In the genomic region with DNA sequence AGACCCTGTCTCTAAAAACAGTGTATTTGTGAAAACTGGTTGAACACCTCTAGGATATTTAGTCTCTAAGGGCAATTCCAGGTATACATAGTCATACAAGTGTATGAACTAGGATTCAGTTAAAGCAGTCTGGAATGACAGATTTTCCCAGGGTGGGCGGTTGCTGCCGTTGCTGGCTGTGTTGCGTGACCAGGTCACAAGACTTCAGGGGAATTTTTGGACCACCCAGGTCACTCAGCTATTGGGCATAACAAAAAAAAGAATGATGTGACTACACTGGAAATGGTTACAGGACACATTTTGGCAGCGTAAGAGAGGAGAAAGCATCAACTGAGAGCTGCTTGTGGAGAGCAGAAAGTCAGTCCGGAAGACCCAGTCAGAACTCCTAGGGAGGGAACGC, we compare ENCODE assay signal across 36 cellular contexts. TPM values are rescaled to one million over a fixed set of nuclear protein-coding genes. Genes with fewer than 3 reads are reported as not detected.
"Had no signal": no experiment of that assay in that cellular context is flagged by ENCODE, and none has a peak within 500 bp of the region (broad histone marks: within the 10 kb centered on the region; RNA-seq: fewer than 3 reads in every experiment).

No MANE protein-coding gene starts in this region.

- H3K4me1 ChIP-seq: ascending aorta had no signal

- H3K9me3 ChIP-seq: ascending aorta had no signal

- H3K36me3 Mint-ChIP-seq: activated CD8-positive, alpha-beta memory T cell treated with anti-CD3 and anti-CD28 coated beads, Interleukin-2, amount 10 ng/mL, durations not matched to agents 7 days and 5 days; activated naive CD4-positive, alpha-beta T cell treated with anti-CD3 and anti-CD28 coated beads, Interleukin-2, amount 10 ng/mL, durations not matched to agents 7 days and 5 days; activated naive CD8-positive, alpha-beta T cell; activated naive CD8-positive, alpha-beta T cell treated with anti-CD3 and anti-CD28 coated beads, Interleukin-2, amount 10 ng/mL, durations not matched to agents 7 days and 5 days; brain had no signal

- H3K4me1 Mint-ChIP-seq: activated B cell treated with CpG ODN at 0.5 μM for 24 hours; activated CD4-positive, alpha-beta memory T cell treated with anti-CD3 and anti-CD28 coated beads, Interleukin-2, amount 10 ng/mL, durations not matched to agents 7 days and 5 days; activated CD8-positive, alpha-beta memory T cell treated with anti-CD3 and anti-CD28 coated beads, Interleukin-2, amount 10 ng/mL, durations not matched to agents 7 days and 5 days; activated naive CD4-positive, alpha-beta T cell treated with anti-CD3 and anti-CD28 coated beads, Interleukin-2, amount 10 ng/mL, durations not matched to agents 7 days and 5 days; activated naive CD4-positive, alpha-beta T cell treated with anti-CD3 and anti-CD28 coated beads, Interleukin-2, amount 50 U/mL, for 24 hours; activated naive CD8-positive, alpha-beta T cell treated with anti-CD3 and anti-CD28 coated beads, Interleukin-2, amount 10 ng/mL, durations not matched to agents 7 days and 5 days; activated naive CD8-positive, alpha-beta T cell treated with anti-CD3 and anti-CD28 coated beads, Interleukin-2, amount 50 U/mL, for 24 hours; brain had no signal

- DNase-seq: activated B cell treated with CpG ODN at 0.5 μM for 24 hours; activated CD4-positive, alpha-beta memory T cell treated with anti-CD3 and anti-CD28 coated beads, Interleukin-2, amount 10 ng/mL, durations not matched to agents 7 days and 5 days; activated CD4-positive, alpha-beta T cell treated with anti-CD3 and anti-CD28 coated beads for 4 hours; activated CD4-positive, alpha-beta T cell treated with anti-CD3 and anti-CD28 coated beads, Interleukin-2, amount 10 ng/mL, durations not matched to agents 24 days and 14 days; activated CD4-positive, alpha-beta T cell treated with anti-CD3 and anti-CD28 coated beads, Interleukin-2, amount 50 U/mL, for 1 hour; activated CD4-positive, alpha-beta T cell treated with anti-CD3 and anti-CD28 coated beads, Interleukin-2, amount 50 U/mL, for 4 hours; activated CD4-positive, CD25-positive, alpha-beta regulatory T cell treated with anti-CD3 and anti-CD28 coated beads, Interleukin-2, amount 50 U/mL, for 72 hours; activated CD8-positive, alpha-beta memory T cell treated with anti-CD3 and anti-CD28 coated beads for 24 hours; activated CD8-positive, alpha-beta memory T cell treated with anti-CD3 and anti-CD28 coated beads, Interleukin-2, amount 10 ng/mL, durations not matched to agents 7 days and 5 days; activated CD8-positive, alpha-beta memory T cell treated with anti-CD3 and anti-CD28 coated beads, Interleukin-2, amount 50 U/mL, for 48 hours; activated CD8-positive, alpha-beta T cell treated with anti-CD3 and anti-CD28 coated beads, Interleukin-2, amount 10 ng/mL, durations not matched to agents 7 days and 5 days; activated effector memory CD4-positive, alpha-beta T cell treated with Interleukin-2 at 50 U/mL for 16 hours; activated gamma-delta T cell; activated naive CD4-positive, alpha-beta T cell treated with anti-CD3 and anti-CD28 coated beads, Interleukin-2, amount 10 ng/mL, durations not matched to agents 7 days and 5 days; activated naive CD4-positive, alpha-beta T cell treated with Interleukin-2 at 50 U/mL for 16 hours; activated naive CD8-positive, alpha-beta T cell treated with anti-CD3 and anti-CD28 coated beads, Interleukin-2, amount 10 ng/mL, durations not matched to agents 7 days and 5 days; activated naive CD8-positive, alpha-beta T cell treated with anti-CD3 and anti-CD28 coated beads, Interleukin-2, amount 50 U/mL, for 24 hours; activated T-cell treated with anti-CD3 and anti-CD28 coated beads, Interleukin-2, amount 50 U/mL, for 24 hours; activated T-cell treated with anti-CD3 and anti-CD28 coated beads, Interleukin-2, amount 50 U/mL, for 48 hours; amygdala; anterior cingulate cortex; caudate nucleus; SW 1271; T-helper 1 cell; T-helper 2 cell; T-helper 9 cell had no signal

- H3K4me3 ChIP-seq: ascending aorta, cardiac muscle cell had no signal

- H3K36me3 ChIP-seq: ascending aorta, cardiac muscle cell had no signal

- H3K27me3 ChIP-seq: ascending aorta, cardiac muscle cell had no signal

- H3K27ac ChIP-seq: ascending aorta, cardiac muscle cell, VCaP had no signal

- H3K4me3 Mint-ChIP-seq: activated B cell treated with CpG ODN at 0.5 μM for 24 hours; activated CD4-positive, alpha-beta memory T cell treated with anti-CD3 and anti-CD28 coated beads, Interleukin-2, amount 10 ng/mL, durations not matched to agents 7 days and 5 days; activated CD4-positive, alpha-beta T cell treated with anti-CD3 and anti-CD28 coated beads, Interleukin-2, amount 10 ng/mL, durations not matched to agents 24 days and 14 days; activated CD8-positive, alpha-beta memory T cell treated with anti-CD3 and anti-CD28 coated beads, Interleukin-2, amount 10 ng/mL, durations not matched to agents 7 days and 5 days; activated CD8-positive, alpha-beta T cell treated with anti-CD3 and anti-CD28 coated beads, Interleukin-2, amount 10 ng/mL, durations not matched to agents 7 days and 5 days; activated naive CD4-positive, alpha-beta T cell treated with anti-CD3 and anti-CD28 coated beads, Interleukin-2, amount 10 ng/mL, durations not matched to agents 7 days and 5 days; activated naive CD4-positive, alpha-beta T cell treated with anti-CD3 and anti-CD28 coated beads, Interleukin-2, amount 50 U/mL, for 24 hours; activated naive CD8-positive, alpha-beta T cell; activated naive CD8-positive, alpha-beta T cell treated with anti-CD3 and anti-CD28 coated beads, Interleukin-2, amount 10 ng/mL, durations not matched to agents 7 days and 5 days; activated naive CD8-positive, alpha-beta T cell treated with anti-CD3 and anti-CD28 coated beads, Interleukin-2, amount 50 U/mL, for 24 hours; activated T-cell treated with anti-CD3 and anti-CD28 coated beads, Interleukin-2, amount 50 U/mL, for 24 hours; brain; central memory CD8-positive, alpha-beta T cell; T-helper 1 cell treated with Interleukin-12 subunit alpha and Interleukin-12 subunit beta and Interleukin-4 antibody, amounts not matched to agents 30 μg/mL and 1 μg/mL, for 36 hours; T-helper 2 cell treated with Interferon-gamma antibody and Interleukin-4, amounts not matched to agents 5 μg/mL and 100 μg/mL, for 36 hours had no signal

- ATAC-seq: activated CD8-positive, alpha-beta memory T cell treated with anti-CD3 and anti-CD28 coated beads, Interleukin-2, amount 10 ng/mL, durations not matched to agents 7 days and 5 days; activated CD8-positive, alpha-beta T cell treated with anti-CD3 and anti-CD28 coated beads, Interleukin-2, amount 10 ng/mL, durations not matched to agents 7 days and 5 days; activated naive CD8-positive, alpha-beta T cell treated with anti-CD3 and anti-CD28 coated beads, Interleukin-2, amount 50 U/mL, for 24 hours had no signal

- H3K27ac Mint-ChIP-seq: activated B cell treated with CpG ODN at 0.5 μM for 24 hours; activated CD4-positive, alpha-beta memory T cell treated with anti-CD3 and anti-CD28 coated beads, Interleukin-2, amount 10 ng/mL, durations not matched to agents 7 days and 5 days; activated CD4-positive, alpha-beta T cell treated with anti-CD3 and anti-CD28 coated beads, Interleukin-2, amount 10 ng/mL, durations not matched to agents 24 days and 14 days; activated CD8-positive, alpha-beta memory T cell treated with anti-CD3 and anti-CD28 coated beads, Interleukin-2, amount 10 ng/mL, durations not matched to agents 7 days and 5 days; activated CD8-positive, alpha-beta T cell treated with anti-CD3 and anti-CD28 coated beads, Interleukin-2, amount 10 ng/mL, durations not matched to agents 7 days and 5 days; activated naive CD4-positive, alpha-beta T cell treated with anti-CD3 and anti-CD28 coated beads, Interleukin-2, amount 10 ng/mL, durations not matched to agents 7 days and 5 days; activated naive CD4-positive, alpha-beta T cell treated with anti-CD3 and anti-CD28 coated beads, Interleukin-2, amount 50 U/mL, for 24 hours; activated naive CD8-positive, alpha-beta T cell; activated naive CD8-positive, alpha-beta T cell treated with anti-CD3 and anti-CD28 coated beads, Interleukin-2, amount 10 ng/mL, durations not matched to agents 7 days and 5 days; activated naive CD8-positive, alpha-beta T cell treated with anti-CD3 and anti-CD28 coated beads, Interleukin-2, amount 50 U/mL, for 24 hours; activated T-cell treated with anti-CD3 and anti-CD28 coated beads, Interleukin-2, amount 50 U/mL, for 24 hours; activated T-helper 2 cell treated with anti-CD3 and anti-CD28 coated beads, Interferon-gamma antibody, Interleukin-2, Interleukin-4, amounts not matched to agents 10 μg/mL and 5 μg/mL and 100 μg/mL, durations not matched to agents 14 hours and 24 hours and 36 hours; T-helper 1 cell treated with Interleukin-12 subunit alpha and Interleukin-12 subunit beta and Interleukin-4 antibody, amounts not matched to agents 30 μg/mL and 1 μg/mL, for 36 hours; T-helper 2 cell treated with Interferon-gamma antibody and Interleukin-4, amounts not matched to agents 5 μg/mL and 100 μg/mL, for 36 hours had no signal

- H3K9me3 Mint-ChIP-seq: activated CD4-positive, alpha-beta T cell treated with anti-CD3 and anti-CD28 coated beads, Interleukin-2, amount 10 ng/mL, durations not matched to agents 24 days and 14 days; activated naive CD8-positive, alpha-beta T cell treated with anti-CD3 and anti-CD28 coated beads, Interleukin-2, amount 50 U/mL, for 24 hours; activated T-cell treated with anti-CD3 and anti-CD28 coated beads, Interleukin-2, amount 50 U/mL, for 24 hours; activated T-helper 2 cell treated with anti-CD3 and anti-CD28 coated beads, Interferon-gamma antibody, Interleukin-2, Interleukin-4, amounts not matched to agents 10 μg/mL and 5 μg/mL and 100 μg/mL, durations not matched to agents 14 hours and 24 hours and 36 hours; T-helper 2 cell treated with Interferon-gamma antibody and Interleukin-4, amounts not matched to agents 5 μg/mL and 100 μg/mL, for 36 hours had no signal

RNA-seq across cellular contexts. Expression of gene ZBTB7C, which starts 58.0 kb away (rescaled TPM):
- total RNA-seq: activated B cell treated with CpG ODN at 0.5 μM for 24 hours; activated CD8-positive, alpha-beta T cell treated with anti-CD3 and anti-CD28 coated beads, Interleukin-2, amount 10 ng/mL, durations not matched to agents 7 days and 5 days; activated naive CD8-positive, alpha-beta T cell treated with anti-CD3 and anti-CD28 coated beads, Interleukin-2, amount 10 ng/mL, durations not matched to agents 7 days and 5 days had no signal
